10 cellular contexts compared by ENCODE assay signal in genomic region chr11:46117842-46118241, GRCh38. TPM values are rescaled to one million over a fixed set of nuclear protein-coding genes. Genes with fewer than 3 reads are reported as not detected.
DNase-seq lines count a peak whose midpoint lies in the region; ATAC-seq, FAIRE-seq and TF ChIP-seq lines count a peak whose summit lies in the region.
"Had no signal": no experiment of that assay in that cellular context is flagged by ENCODE, and none has a peak within 500 bp of the region (broad histone marks: within the 10 kb centered on the region; RNA-seq: fewer than 3 reads in every experiment).

No MANE protein-coding gene starts in this region.

- peaks cover 0 to 2% (median 0%) of the 10 kb centered on the region in 7 donors for H3K9me3 Mint-ChIP-seq in CD4-positive, CD25-positive, alpha-beta regulatory T cell
- H3K9me3 Mint-ChIP-seq in activated T-helper 17 cell treated with anti-CD3 and anti-CD28 coated beads, Interleukin-2, amount 50 U/mL, for 72 hours: no peaks in the 10 kb centered on the region

- peaks cover 13% of the 10 kb centered on the region for H3K27me3 Mint-ChIP-seq in CD4-positive, CD25-positive, alpha-beta regulatory T cell
- no peaks in the 10 kb centered on the region for H3K27me3 Mint-ChIP-seq in activated T-helper 17 cell treated with anti-CD3 and anti-CD28 coated beads, Interleukin-2, amount 50 U/mL, for 72 hours

- no peak for FAIRE-seq in GM12891 (lab: Jason Lieb, UNC)

- peak overlapping the region; percentile 92 for H3K4me3 ChIP-seq in CD4-positive, CD25-positive, alpha-beta regulatory T cell (ENCODE audit: low read depth, low read length)
- H3K4me3 ChIP-seq in HEK293 (ENCODE audit: low read depth, low read length) (peak overlapping the region; percentile 14; the same call in 1 of the 2 replicates), muscle layer of duodenum (ENCODE audit: low read depth in 1 of 2, low read length in 2 of 2) (peak overlapping the region in 1 of 2 donors; percentile 70)

- no peaks in the 10 kb centered on the region for H3K9me3 ChIP-seq in CD4-positive, CD25-positive, alpha-beta regulatory T cell (ENCODE audit: control insufficient read depth in 2 of 2, low read length in 2 of 2)
- H3K9me3 ChIP-seq in HEK293 (ENCODE audit: control insufficient read depth, insufficient read depth, low read depth, low read length): no peaks in the 10 kb centered on the region
- H3K9me3 ChIP-seq in muscle layer of duodenum (ENCODE audit: control insufficient read depth in 1 of 2, low read length in 2 of 2): no peaks in the 10 kb centered on the region

- TF ChIP-seq CTCF in HEK293 (tag by site-specific recombination; IDR thresholded peaks at IDR 0.05): 0 out of 2 replicates have a peak, but pooled peaks have one; percentile 15

- peaks cover 43 to 63% (median 54%) of the 10 kb centered on the region in 4 donors for H3K4me1 Mint-ChIP-seq in CD4-positive, CD25-positive, alpha-beta regulatory T cell
- H3K4me1 Mint-ChIP-seq in activated T-helper 17 cell treated with anti-CD3 and anti-CD28 coated beads, Interleukin-2, amount 50 U/mL, for 72 hours: peaks cover 24% of the 10 kb centered on the region

- no peaks in the 10 kb centered on the region for H3K36me3 Mint-ChIP-seq in CD4-positive, CD25-positive, alpha-beta regulatory T cell
- H3K36me3 Mint-ChIP-seq in activated T-helper 17 cell treated with anti-CD3 and anti-CD28 coated beads, Interleukin-2, amount 50 U/mL, for 72 hours (ENCODE audit: low read depth): peaks cover 33% of the 10 kb centered on the region

- no peak for ATAC-seq in CD4-positive, CD25-positive, alpha-beta regulatory T cell (ENCODE audit: low read depth in 2 of 2)
- ATAC-seq in activated T-helper 17 cell treated with anti-CD3 and anti-CD28 coated beads, Interleukin-2, amount 50 U/mL, for 72 hours (replicated peaks): no peak
- no peak for ATAC-seq in GM21723 (IDR thresholded peaks at IDR 0.05; ENCODE audit: unreplicated experiment)

- peak overlapping the region; percentile 84 for H3K27ac ChIP-seq in CD4-positive, CD25-positive, alpha-beta regulatory T cell (ENCODE audit: insufficient read depth, low read length, poor library complexity, severe bottlenecking)
- no peak overlapping the region for H3K27ac ChIP-seq in HEK293 (ENCODE audit: extremely low read depth, low read depth, low read length)
- H3K27ac ChIP-seq in muscle layer of duodenum (ENCODE audit: low read length): peak overlapping the region; percentile 81

- H3K27me3 ChIP-seq in CD4-positive, CD25-positive, alpha-beta regulatory T cell (ENCODE audit: control insufficient read depth, insufficient read depth, low read length): no peaks in the 10 kb centered on the region
- no peaks in the 10 kb centered on the region for H3K27me3 ChIP-seq in muscle layer of duodenum (ENCODE audit: low read depth, low read length)

- CTCF ChIA-PET in HEK293 (lab: Yijun Ruan, JAX): interaction anchor here (0.7 to 0.9 kb wide), 3 partner anchors 19 to 220 kb away, joined by 3 to 4 read pairs (median 3); no protein-coding TSS in a partner anchor

- peak overlapping the region; percentile 90 to 100 (median 98) for H3K27ac Mint-ChIP-seq in CD4-positive, CD25-positive, alpha-beta regulatory T cell
- peak overlapping the region; percentile 91 for H3K27ac Mint-ChIP-seq in activated T-helper 17 cell treated with anti-CD3 and anti-CD28 coated beads, Interleukin-2, amount 50 U/mL, for 72 hours

- peaks cover 63% of the 10 kb centered on the region for H3K4me1 ChIP-seq in CD4-positive, CD25-positive, alpha-beta regulatory T cell (ENCODE audit: control insufficient read depth, insufficient read depth, low read length, poor library complexity, severe bottlenecking)
- H3K4me1 ChIP-seq in HEK293 (ENCODE audit: control insufficient read depth, insufficient read depth, low read length) (peaks cover 2% of the 10 kb centered on the region; the same call in 1 of the 2 replicates), muscle layer of duodenum (ENCODE audit: control insufficient read depth in 1 of 2, insufficient read depth in 2 of 2, low read length in 2 of 2) (peaks cover 7 to 22% of the 10 kb centered on the region in 2 donors)

- no peaks in the 10 kb centered on the region for H3K36me3 ChIP-seq in CD4-positive, CD25-positive, alpha-beta regulatory T cell (ENCODE audit: control insufficient read depth, insufficient read depth, low read length)
- H3K36me3 ChIP-seq in HEK293 (ENCODE audit: control insufficient read depth in 2 of 2, insufficient read depth in 1 of 2, low read length in 2 of 2) (no peaks in the 10 kb centered on the region), muscle layer of duodenum (ENCODE audit: control insufficient read depth in 1 of 2, insufficient read depth in 2 of 2, low read length in 2 of 2) (no peaks in the 10 kb centered on the region)

- peak in 1 of 3 donors; percentile 29 for DNase-seq in CD4-positive, CD25-positive, alpha-beta regulatory T cell
- DNase-seq in stimulated activated naive CD4-positive, alpha-beta T cell (lab: John Stamatoyannopoulos, UW): no peak
- DNase-seq in GM12891 (ENCODE audit: insufficient read length, low spot score) (no peak), occipital lobe (lab: John Stamatoyannopoulos, UW) (no peak)
- DNase-seq: activated naive CD4-positive, alpha-beta T cell treated with Interleukin-2 at 50 U/mL for 16 hours; NCI-H187 had no signal

- peak overlapping the region; percentile 96 to 98 (median 98) for H3K4me3 Mint-ChIP-seq in CD4-positive, CD25-positive, alpha-beta regulatory T cell
- H3K4me3 Mint-ChIP-seq in activated T-helper 17 cell treated with anti-CD3 and anti-CD28 coated beads, Interleukin-2, amount 50 U/mL, for 72 hours: peak overlapping the region; percentile 92

- no peak for TF ChIP-seq POLR2A in GM12891 (IDR thresholded peaks at IDR 0.05; ENCODE audit: low read depth, low read length)

- POLR2A ChIA-PET in HEK293 (lab: Yijun Ruan, JAX): no interaction called here

TF ChIP-seq in HEK293, 187 proteins besides CTCF, POLR2A, EP300 and RAD21:
- TF ChIP-seq ZNF660 (tag by site-specific recombination; IDR thresholded peaks at IDR 0.05) (0 out of 2 replicates have a peak, but pooled peaks have one; percentile 31), HOXD13 (CRISPR knock-in tag; IDR thresholded peaks at IDR 0.05; ENCODE audit: borderline replicate concordance) (no peak)

TF ChIP-seq in GM12891, 5 proteins besides CTCF, POLR2A, EP300 and RAD21:
- no peak for TF ChIP-seq SPI1 (IDR thresholded peaks at IDR 0.05; ENCODE audit: low read depth, low read length)
- no peak for TF ChIP-seq PAX5 (IDR thresholded peaks at IDR 0.05; ENCODE audit: insufficient read depth, low read length, severe bottlenecking)
- TF ChIP-seq POLR2AphosphoS5 (IDR thresholded peaks at IDR 0.05; ENCODE audit: low read depth, low read length): no peak
- no peak for TF ChIP-seq POU2F2 (IDR thresholded peaks at IDR 0.05; ENCODE audit: low read depth, low read length)
- no peak for TF ChIP-seq TAF1 (IDR thresholded peaks at IDR 0.05; ENCODE audit: low read depth, low read length)

RNA-seq across cellular contexts. Expression of gene PHF21A, which starts 3.4 kb away (rescaled TPM):
- total RNA-seq in CD4-positive, CD25-positive, alpha-beta regulatory T cell: 111 TPM
- polyA plus RNA-seq in CD4-positive, CD25-positive, alpha-beta regulatory T cell: 10 to 100 TPM in 1 of 4 donors, 1 to 10 TPM in 3; 6.0 to 11.3 (median 7.8) TPM
- 10 to 100 TPM; 33.5 to 91.7 TPM for total RNA-seq in activated T-helper 17 cell treated with anti-CD3 and anti-CD28 coated beads, Interleukin-2, amount 50 U/mL, for 72 hours
- polyA plus RNA-seq in GM12891 (2012; ENCODE audit: low read depth, missing spikeins): 23.7 TPM
- 30.7 TPM for total RNA-seq in occipital lobe
